ENCODE assay signal across 8 cellular contexts in genomic region chr10:103193107-103193819, GRCh38. TPM values are rescaled to one million over a fixed set of nuclear protein-coding genes. Genes with fewer than 3 reads are reported as not detected.
DNase-seq lines count a peak whose midpoint lies in the region; ATAC-seq, FAIRE-seq and TF ChIP-seq lines count a peak whose summit lies in the region.

Gene NT5C2 (minus strand): TSS chr10:103193272. CDS start chr10:103174958, 18,314 bp downstream.

- H3K4ac ChIP-seq in IMR-90 (ENCODE audit: low read depth, low read length): peak within 1 kb of the TSS; percentile 96

- H4K5ac ChIP-seq in IMR-90 (ENCODE audit: low read depth, low read length): peak within 1 kb of the TSS; percentile 92

- CTCF ChIA-PET in IMR-90 (lab: Yijun Ruan, JAX): interaction anchor here (1.2 to 2.4 kb wide), 3 partner anchors 45 to 86 kb away, joined by 3 to 6 read pairs (median 4); no protein-coding TSS in a partner anchor

- peak; percentile 3; the same call in 1 of the 2 replicates for TF ChIP-seq RAD21 in IMR-90 (IDR thresholded peaks at IDR 0.05; ENCODE audit: low read length)

- peaks cover 21% of the 10 kb centered on the region for H3K4me1 ChIP-seq in IMR-90 (ENCODE audit: control insufficient read depth, insufficient read depth, low read length)
- peaks cover 30% of the 10 kb centered on the region for H3K4me1 ChIP-seq in SJSA1 (replicated peaks)
- H3K4me1 ChIP-seq in foreskin keratinocyte: peaks cover 5% of the 10 kb centered on the region
- peaks cover 18% of the 10 kb centered on the region for H3K4me1 ChIP-seq in neural progenitor cell
- peaks cover 10% of the 10 kb centered on the region for H3K4me1 ChIP-seq in stomach smooth muscle (ENCODE audit: control insufficient read depth, insufficient read depth, low read length)

- H4K20me1 ChIP-seq in IMR-90 (ENCODE audit: insufficient read depth, low read length): peaks cover 27% of the 10 kb centered on the region; the same call in 1 of the 2 replicates
- peaks cover 15% of the 10 kb centered on the region for H4K20me1 ChIP-seq in neural progenitor cell (ENCODE audit: low read depth)

- H3K36me3 ChIP-seq in IMR-90 (ENCODE audit: control insufficient read depth, insufficient read depth, low read length): no peaks in the 10 kb centered on the region
- H3K36me3 ChIP-seq in SJSA1: peaks cover 28% of the 10 kb centered on the region
- H3K36me3 ChIP-seq in neural progenitor cell: no peaks in the 10 kb centered on the region
- no peaks in the 10 kb centered on the region for H3K36me3 ChIP-seq in stomach smooth muscle (ENCODE audit: control insufficient read depth in 2 of 2, insufficient read depth in 2 of 2, low read length in 2 of 2)

- peaks cover 26% of the 10 kb centered on the region for H3F3A ChIP-seq in neural progenitor cell (ENCODE audit: low read depth)

- FAIRE-seq in D721Med (lab: Jason Lieb, UNC): no peak

- peak within 1 kb of the TSS; percentile 99 for H3K4me3 Mint-ChIP-seq in neural progenitor cell

- peak within 1 kb of the TSS; percentile 96 for H3K14ac ChIP-seq in IMR-90 (replicated peaks; ENCODE audit: low read depth, low read length)

- H2AFZ ChIP-seq in IMR-90 (replicated peaks; ENCODE audit: low read length, poor library complexity) (peak within 1 kb of the TSS; percentile 96), neural progenitor cell (replicated peaks) (peak within 1 kb of the TSS; percentile 94)

- H3K9me1 ChIP-seq in IMR-90 (ENCODE audit: insufficient read depth, low read length): peaks cover 23% of the 10 kb centered on the region

- no peaks in the 10 kb centered on the region for H3K9me3 ChIP-seq in IMR-90 (ENCODE audit: control insufficient read depth, insufficient read depth, low read length)
- H3K9me3 ChIP-seq in SJSA1 (replicated peaks): no peaks in the 10 kb centered on the region
- H3K9me3 ChIP-seq in neural progenitor cell (ENCODE audit: low read depth): no peaks in the 10 kb centered on the region
- no peaks in the 10 kb centered on the region for H3K9me3 ChIP-seq in stomach smooth muscle (ENCODE audit: control insufficient read depth in 2 of 2, low read length in 2 of 2)

- H4K91ac ChIP-seq in IMR-90 (ENCODE audit: insufficient read depth, low read depth, low read length): peak within 1 kb of the TSS; percentile 90

- dilution Hi-C loops in IMR-90 (cut with HindIII; ENCODE audit: low sequenced_read_pairs, unreplicated experiment): no loop called here

- no TSS peak for BruUV-seq in IMR-90 (replicated peaks; lab: Mats Ljungman, UMichigan)

- peak within 1 kb of the TSS; percentile 93; the same call in 2 of the 3 replicates for H2BK15ac ChIP-seq in IMR-90 (ENCODE audit: low read depth, low read length)

- TF ChIP-seq CTCF in D721Med (IDR thresholded peaks at IDR 0.05; ENCODE audit: insufficient read depth, missing control alignments) (no peak), IMR-90 (conservative IDR thresholded peaks at IDR 0.05; ENCODE audit: low read depth, low read length) (no peak), foreskin keratinocyte (conservative IDR thresholded peaks at IDR 0.05) (no peak), neural progenitor cell (IDR thresholded peaks at IDR 0.05) (no peak)

- H2BK5ac ChIP-seq in IMR-90 (ENCODE audit: low read depth, low read length, poor library complexity, severe bottlenecking): peak within 1 kb of the TSS; percentile 87

- TF ChIP-seq POLR2A in IMR-90 (IDR thresholded peaks at IDR 0.05; ENCODE audit: low read depth, low read length): no peak; the same call in none of the 2 replicates

- H3K27ac ChIP-seq in IMR-90 (ENCODE audit: insufficient read depth, low read length): peak within 1 kb of the TSS; percentile 98
- H3K27ac ChIP-seq in SJSA1: peak within 1 kb of the TSS; percentile 91
- peak within 1 kb of the TSS; percentile 49 for H3K27ac ChIP-seq in foreskin keratinocyte
- H3K27ac ChIP-seq in neural progenitor cell: peak within 1 kb of the TSS; percentile 90
- H3K27ac ChIP-seq in stomach smooth muscle (ENCODE audit: low read length): peak within 1 kb of the TSS; percentile 91

- ATAC-seq in GM21423 (IDR thresholded peaks at IDR 0.05; ENCODE audit: unreplicated experiment): peak; percentile 65
- peak; percentile 91 for ATAC-seq in IMR-90 (ENCODE audit: low read depth)
- peak; percentile 83 for ATAC-seq in foreskin keratinocyte

- POLR2A ChIA-PET in IMR-90 (lab: Charles Lee; ENCODE audit: unreplicated experiment): interaction anchor here (0.6 to 1.3 kb wide), 2 partner anchors 46 to 56 kb away, joined by 3 read pairs; no protein-coding TSS in a partner anchor

- peak within 1 kb of the TSS; percentile 89 for H3K56ac ChIP-seq in IMR-90 (ENCODE audit: extremely low read depth, insufficient read depth, low read length)

- H2AK5ac ChIP-seq in IMR-90 (ENCODE audit: low read depth, low read length): peak within 1 kb of the TSS; percentile 89

- H3K79me2 ChIP-seq in neural progenitor cell (ENCODE audit: low read depth): peaks cover 42% of the 10 kb centered on the region

- peak within 1 kb of the TSS; percentile 96 for H2BK120ac ChIP-seq in IMR-90 (ENCODE audit: low read depth, low read length)

- peak within 1 kb of the TSS; percentile 92 for H3K4me2 ChIP-seq in IMR-90 (ENCODE audit: low read depth, low read length)
- H3K4me2 ChIP-seq in neural progenitor cell: peak within 1 kb of the TSS; percentile 95

- H3K79me1 ChIP-seq in IMR-90 (ENCODE audit: low read depth in 1 of 2, low read length in 2 of 2): peaks cover 0 to 32% of the 10 kb centered on the region in 2 experiments; a peak in 2 of 4 replicates

- DNase-seq in D721Med (ENCODE audit: insufficient read length, low spot score) (peak; percentile 41), IMR-90 (peak; percentile 72), SJSA1 (ENCODE audit: low read depth in 1 of 2, low spot score in 2 of 2) (peak; percentile 57 to 78), foreskin keratinocyte (peak; percentile 23 to 44), neural progenitor cell (ENCODE audit: low spot score) (peak; percentile 93)
- DNase-seq in activated gamma-delta T cell treated with anti-CD3 and anti-CD28 coated beads, Interleukin-2, amount 50 U/mL, for 16 hours (ENCODE audit: low read depth): peak; percentile 68

- H3K9ac ChIP-seq in IMR-90 (ENCODE audit: low read depth, low read length): peak within 1 kb of the TSS; percentile 96
- H3K9ac ChIP-seq in neural progenitor cell: peak within 1 kb of the TSS; percentile 66
- H3K9ac ChIP-seq in stomach smooth muscle (ENCODE audit: low read length in 2 of 2): peak within 1 kb of the TSS; percentile 81 to 86

- no peaks in the 10 kb centered on the region for H3K36me3 Mint-ChIP-seq in neural progenitor cell

- H2AK9ac ChIP-seq in IMR-90 (replicated peaks; ENCODE audit: low read depth, low read length, poor library complexity): peak within 1 kb of the TSS; percentile 93

- peak within 1 kb of the TSS; percentile 54 for H3K18ac ChIP-seq in IMR-90 (ENCODE audit: low read depth, low read length)

- peaks cover 43% of the 10 kb centered on the region for H3K4me1 Mint-ChIP-seq in neural progenitor cell

- H4K8ac ChIP-seq in IMR-90 (ENCODE audit: low read depth in 2 of 2, low read length in 2 of 2): peak within 1 kb of the TSS; percentile 73 to 92

- H3K9me3 Mint-ChIP-seq in neural progenitor cell: no peaks in the 10 kb centered on the region

- no peaks in the 10 kb centered on the region for H3K27me3 ChIP-seq in IMR-90 (ENCODE audit: control insufficient read depth, insufficient read depth, low read length)
- H3K27me3 ChIP-seq in SJSA1 (replicated peaks): no peaks in the 10 kb centered on the region
- no peaks in the 10 kb centered on the region for H3K27me3 ChIP-seq in foreskin keratinocyte
- peaks cover 9% of the 10 kb centered on the region for H3K27me3 ChIP-seq in neural progenitor cell
- H3K27me3 ChIP-seq in stomach smooth muscle (ENCODE audit: control insufficient read depth in 1 of 2, insufficient read depth in 2 of 2, low read length in 2 of 2): no peaks in the 10 kb centered on the region

- H3K27me3 Mint-ChIP-seq in neural progenitor cell (ENCODE audit: insufficient read depth, low read depth): peaks cover 10% of the 10 kb centered on the region

- in situ Hi-C loops in IMR-90 (cut with MboI; ENCODE audit: low sequenced_read_pairs): loop anchor here (5.0 kb wide), 1 partner anchor 39 kb away; no protein-coding TSS in a partner anchor

- H3K27ac Mint-ChIP-seq in neural progenitor cell: peak within 1 kb of the TSS; percentile 96

- H3K4me3 ChIP-seq in IMR-90 (ENCODE audit: insufficient read depth, low read depth, low read length) (peak within 1 kb of the TSS; percentile 92), SJSA1 (peak within 1 kb of the TSS; percentile 87), neural progenitor cell (peak within 1 kb of the TSS; percentile 88), stomach smooth muscle (ENCODE audit: low read length in 2 of 2) (peak within 1 kb of the TSS; percentile 83 to 91)

- peak within 1 kb of the TSS; percentile 85 for H2BK20ac ChIP-seq in IMR-90 (ENCODE audit: low read depth, low read length)

- intact Hi-C loops in IMR-90 (cut with micrococcal nuclease): loop anchor here (2.0 kb wide), 1 partner anchor 52 kb away; the partner anchor contains the start of gene RPEL1

- 1% methylated on average over 29 of the region's 62 CpGs; no CpG with 5 or more reads in 1 of the 2 experiments for WGBS in IMR-90 (ENCODE audit: extremely low coverage in 2 of 2, insufficient read length in 1 of 2), 2 experiments

- peak within 1 kb of the TSS; percentile 97 for H3K23ac ChIP-seq in IMR-90 (ENCODE audit: low read depth, low read length)

TF ChIP-seq in IMR-90, 13 proteins besides CTCF, POLR2A, EP300 and RAD21 (continues in another document):
- no peak for TF ChIP-seq RFX5 (IDR thresholded peaks at IDR 0.05; ENCODE audit: low read depth, low read length)
- no peak for TF ChIP-seq CEBPB (IDR thresholded peaks at IDR 0.05; ENCODE audit: low read depth, low read length)
- TF ChIP-seq ELK1 (IDR thresholded peaks at IDR 0.05; ENCODE audit: borderline replicate concordance, low read depth, low read length): no peak
- no peak for TF ChIP-seq FOS (IDR thresholded peaks at IDR 0.05; ENCODE audit: low read depth, low read length)
- TF ChIP-seq NFE2L2 (IDR thresholded peaks at IDR 0.05; ENCODE audit: low read depth, low read length): no peak

RNA-seq across cellular contexts. Expression of gene NT5C2, which starts in this region (rescaled TPM):
- total RNA-seq in IMR-90 (2012; rRNA removed) (60.0 and 83.3 TPM in 2 replicates), foreskin keratinocyte (44.1 and 47.9 TPM in 2 replicates), neural progenitor cell (ENCODE audit: low replicate concordance) (63.6 and 87.2 TPM in 2 replicates)
- polyA plus RNA-seq in IMR-90 (2012; rRNA removed) (48.4 and 65.1 TPM in 2 replicates), foreskin keratinocyte (20.7 and 21.2 TPM in 2 replicates)
- 15.0 and 21.0 TPM in 2 replicates for polyA plus RNA-seq in IMR-90 (2012; cell fraction: cytosol; rRNA removed)
- 13.4 and 65.9 TPM in 2 replicates for polyA plus RNA-seq in IMR-90 (2012; cell fraction: nucleus; rRNA removed; ENCODE audit: low replicate concordance)
- 97.2 and 107 TPM in 2 replicates for total RNA-seq in SJSA1 (2014; rRNA removed; shearing (Covaris generic))

Comparison
In these comparisons a context has a peak if more than half of its experiments do, and no peak if none do; other contexts are left out.
1. Peak in every context shown above with its lines: DNase-seq, ATAC-seq, H3K4me3 ChIP-seq and H3K27ac ChIP-seq.
2. DNase-seq: peak in every context shown above with its lines; median percentile 93 in neural progenitor cell; 72 in IMR-90; 68 in activated gamma-delta T cell treated with anti-CD3 and anti-CD28 coated beads, Interleukin-2, amount 50 U/mL, for 16 hours; 68 in SJSA1; 41 in D721Med; 34 in foreskin keratinocyte.